Comparison of ENCODE assay signal across 15 cellular contexts in the genomic region with DNA sequence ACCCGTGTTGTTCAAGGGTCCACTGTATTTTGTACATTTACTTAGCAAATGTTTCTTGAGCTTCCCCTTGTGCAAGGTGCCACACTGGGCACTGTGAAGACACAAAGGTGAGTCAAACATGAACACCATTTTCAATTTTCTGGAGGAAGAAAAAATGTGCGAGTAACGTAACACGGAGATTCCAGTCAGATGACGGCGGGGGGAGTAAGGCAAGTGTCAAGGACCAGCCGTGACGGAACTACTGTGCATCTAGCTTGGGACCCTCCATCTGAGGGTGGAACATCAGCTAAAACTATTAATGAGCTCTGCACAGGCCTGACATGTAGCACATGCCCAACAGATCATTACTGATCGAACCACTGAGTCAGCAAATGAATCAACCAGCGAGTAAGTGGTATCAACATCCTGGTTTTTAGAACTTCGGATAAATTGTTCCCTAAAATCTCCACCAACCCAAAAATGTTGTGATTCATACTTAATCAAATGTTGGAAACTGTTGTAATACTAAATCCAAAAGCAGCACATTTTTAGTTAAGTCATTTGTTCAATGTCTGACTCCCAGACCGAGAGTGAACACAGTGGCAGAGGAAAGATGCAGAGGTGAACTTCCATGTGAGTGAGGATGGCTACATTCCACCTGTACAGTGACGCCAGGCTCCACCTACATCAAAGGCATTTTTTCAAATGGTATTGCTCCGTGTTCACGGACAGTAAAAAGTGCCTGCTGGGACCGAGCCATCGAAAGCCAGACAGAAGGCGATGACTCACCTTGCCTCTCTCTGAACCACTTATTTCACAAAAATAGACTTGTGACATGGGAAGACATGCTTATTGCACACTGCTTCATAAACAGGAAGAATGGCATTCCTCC.
DNase-seq lines count a peak whose midpoint lies in the region; TF ChIP-seq lines count a peak whose summit lies in the region.
"Had no signal": no experiment of that assay in that cellular context is flagged by ENCODE, and none has a peak within 500 bp of the region (broad histone marks: within the 10 kb centered on the region; RNA-seq: fewer than 3 reads in every experiment).

No MANE protein-coding gene starts in this region.

- H3K36me3 ChIP-seq in sigmoid colon = peaks cover 0 to 19% (median 11%) of the 10 kb centered on the region in 4 donors
- no peaks in the 10 kb centered on the region for H3K36me3 ChIP-seq in spleen

- H3K4me3 ChIP-seq in sigmoid colon (no peak overlapping the region), spleen (no peak overlapping the region)
- H3K4me3 ChIP-seq: GM23338 had no signal

- TF ChIP-seq POLR2A in sigmoid colon (IDR thresholded peaks at IDR 0.05) = no peak
- no peak for TF ChIP-seq POLR2A in spleen (IDR thresholded peaks at IDR 0.05)

- TF ChIP-seq EP300 in sigmoid colon (IDR thresholded peaks at IDR 0.05) = no peak

- POLR2A ChIA-PET in RWPE1 (lab: Yijun Ruan, JAX; ENCODE audit: low non-redundant PET) = interaction anchor here (0.6 kb wide), 1 partner anchor 48 kb away, joined by 3 read pairs; no protein-coding TSS in a partner anchor

- CTCF ChIA-PET in RWPE1 (lab: Yijun Ruan, JAX) = no interaction called here

- H3K27ac ChIP-seq in RWPE1 = peak overlapping the region; percentile 23; the same call in 1 of the 2 replicates
- H3K27ac ChIP-seq in sigmoid colon = peak overlapping the region in 1 of 4 donors; percentile 38
- no peak overlapping the region for H3K27ac ChIP-seq in spleen
- no peak overlapping the region for H3K27ac ChIP-seq in substantia nigra (ENCODE audit: low read depth, low read length, poor library complexity, severe bottlenecking)

- H3K9me3 ChIP-seq in sigmoid colon (no peaks in the 10 kb centered on the region), spleen (no peaks in the 10 kb centered on the region)

- TF ChIP-seq CTCF in RWPE1 (conservative IDR thresholded peaks at IDR 0.05; ENCODE audit: low read depth) (no peak), sigmoid colon (IDR thresholded peaks at IDR 0.05) (no peak), spleen (IDR thresholded peaks at IDR 0.05 in 8 of 11, conservative IDR thresholded peaks at IDR 0.05 in 3 of 11) (no peak)

- H3K4me1 ChIP-seq in sigmoid colon (peaks cover 0 to 8% (median 4%) of the 10 kb centered on the region in 4 donors), spleen (no peaks in the 10 kb centered on the region)

- WGBS in sigmoid colon, 2 donors = 81 to 85% methylated on average over 18 of the region's 18 CpGs
- 79 to 88% (median 86%) methylated on average over 18 of the region's 18 CpGs for WGBS in spleen, 5 donors

- DNase-seq in EH (ENCODE audit: low read depth) = peak; percentile 82
- peak; percentile 15 for DNase-seq in RWPE1 (ENCODE audit: low spot score)
- DNase-seq in fibroblast of peridontal ligament (ENCODE audit: extremely low read depth) = peak; percentile 64
- DNase-seq in sigmoid colon = peak; percentile 55
- no peak for DNase-seq in NCI-H2029 (lab: John Stamatoyannopoulos, UW)
- DNase-seq in RKO (ENCODE audit: low spot score) = no peak
- no peak for DNase-seq in spleen
- no peak for DNase-seq in substantia nigra (lab: John Stamatoyannopoulos, UW)
- DNase-seq: activated naive CD8-positive, alpha-beta T cell treated with anti-CD3 and anti-CD28 coated beads for 36 hours; CD4-positive, alpha-beta memory T cell; naive thymus-derived CD4-positive, alpha-beta T cell; NCI-H2171 treated with DMSO at 0.1 percent for 48 hours; small intestine; T-helper 9 cell had no signal

- intact Hi-C loops in sigmoid colon (cut with DNase I) = loop anchor here (5.0 kb wide), 2 partner anchors 184 to 241 kb away; no protein-coding TSS in a partner anchor
- intact Hi-C loops in spleen (cut with DNase I; ENCODE audit: low total_unique reads) = no loop called here

- no peaks in the 10 kb centered on the region for H3K27me3 ChIP-seq in sigmoid colon
- no peaks in the 10 kb centered on the region for H3K27me3 ChIP-seq in spleen (replicated peaks in 1 of 7)

Comparison
In these comparisons a context has a peak if more than half of its experiments do, and no peak if none do; other contexts are left out.
1. DNase-seq: peak in EH (single experiment), RWPE1 (single experiment), fibroblast of peridontal ligament (single experiment) and sigmoid colon (single experiment); none in NCI-H2029 (single experiment), RKO (single experiment), spleen (single experiment) and substantia nigra (0 of 49).